5 cellular contexts compared by ENCODE assay signal in the genomic region with DNA sequence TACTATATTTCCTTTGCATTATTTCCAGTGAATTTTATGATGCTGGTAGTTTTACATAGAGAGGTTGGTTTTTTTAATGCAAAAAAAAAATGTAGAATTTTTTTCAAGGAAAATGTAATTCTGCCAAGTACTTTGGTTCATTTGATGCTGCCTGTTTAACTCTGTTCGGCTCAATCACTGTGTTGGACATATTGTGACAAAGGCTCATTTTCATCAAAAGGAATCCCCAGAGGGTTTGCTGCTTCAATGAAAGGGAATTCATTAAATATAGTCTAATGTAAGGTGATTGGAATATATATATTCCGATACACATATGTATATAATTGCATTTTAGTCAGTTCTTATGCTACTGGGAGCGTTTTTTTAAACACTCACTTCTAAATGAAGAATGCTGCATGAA.
"Had no signal": no experiment of that assay in that cellular context is flagged by ENCODE, and none has a peak within 500 bp of the region (broad histone marks: within the 10 kb centered on the region; RNA-seq: fewer than 3 reads in every experiment).

No MANE protein-coding gene starts in this region.

- H3K36me3 Mint-ChIP-seq: IgD-negative memory B cell had no signal

- H3K27me3 Mint-ChIP-seq: IgD-negative memory B cell had no signal

- H3K4me3 ChIP-seq: GM23338, HAP-1 had no signal

- H3K27ac Mint-ChIP-seq: GM23338, HFFc6, IgD-negative memory B cell had no signal

- H2AFZ ChIP-seq: GM23338 had no signal

- H3K27ac ChIP-seq: HL-60 had no signal

- H3K4me2 ChIP-seq: GM23338 had no signal

- H3K4me3 Mint-ChIP-seq: GM23338, HFFc6, IgD-negative memory B cell had no signal

- H3K36me3 ChIP-seq: HAP-1 had no signal

- DNase-seq: HFFc6 had no signal

- H3K9me3 Mint-ChIP-seq: GM23338, HFFc6, IgD-negative memory B cell had no signal

- H3K4me1 Mint-ChIP-seq: IgD-negative memory B cell had no signal

- H3K9me3 ChIP-seq: HAP-1 had no signal
